In genomic region chr10:100481462-100482081, GRCh38 we compare ENCODE assay signal across 8 cellular contexts. TPM values are rescaled to one million over a fixed set of nuclear protein-coding genes. Genes with fewer than 3 reads are reported as not detected.
A peak's percentile ranks its signal among the peaks of the same experiment; 100 is the strongest.
DNase-seq lines count a peak whose midpoint lies in the region; ATAC-seq and TF ChIP-seq lines count a peak whose summit lies in the region.

No MANE protein-coding gene starts in this region.

- peak; percentile 97 for ATAC-seq in GM19438 (IDR thresholded peaks at IDR 0.05; ENCODE audit: low read depth, unreplicated experiment)
- peak; percentile 95 for ATAC-seq in HG03571 (IDR thresholded peaks at IDR 0.05; ENCODE audit: unreplicated experiment)
- ATAC-seq in activated CD8-positive, alpha-beta T cell treated with anti-CD3 and anti-CD28 coated beads for 36 hours, result peak; percentile 98
- ATAC-seq in effector memory CD8-positive, alpha-beta T cell (replicated peaks), result peak; percentile 93

- no peaks in the 10 kb centered on the region for H3K9me3 Mint-ChIP-seq in activated CD8-positive, alpha-beta T cell treated with anti-CD3 and anti-CD28 coated beads for 36 hours
- no peaks in the 10 kb centered on the region for H3K9me3 Mint-ChIP-seq in effector memory CD8-positive, alpha-beta T cell

- peaks cover 10% of the 10 kb centered on the region for H3K4me1 Mint-ChIP-seq in activated CD8-positive, alpha-beta T cell treated with anti-CD3 and anti-CD28 coated beads for 36 hours (ENCODE audit: low read depth)
- peaks cover 13 to 14% of the 10 kb centered on the region in 2 donors for H3K4me1 Mint-ChIP-seq in effector memory CD8-positive, alpha-beta T cell (ENCODE audit: low read depth in 2 of 2)

- POLR2A ChIA-PET in activated CD8-positive, alpha-beta T cell treated with anti-CD3 and anti-CD28 coated beads for 36 hours (lab: Charles Lee), result interaction anchor here (0.6 to 6.0 kb wide), 11 partner anchors 13 to 109 kb away, joined by 3 to 56 read pairs (median 4); partner anchors contain the start of gene SEC31B

- CTCF ChIA-PET in activated CD8-positive, alpha-beta T cell treated with anti-CD3 and anti-CD28 coated beads for 36 hours (lab: Charles Lee), result interaction anchor here (0.7 to 10.4 kb wide), 31 partner anchors 8 to 550 kb away, joined by 3 to 185 read pairs (median 5); partner anchors contain the start of genes HIF1AN, SEC31B and WNT8B

- no peak for TF ChIP-seq CTCF in activated CD8-positive, alpha-beta T cell treated with anti-CD3 and anti-CD28 coated beads for 36 hours (IDR thresholded peaks at IDR 0.05)

- intact Hi-C loops in activated CD8-positive, alpha-beta T cell treated with anti-CD3 and anti-CD28 coated beads for 36 hours (cut with micrococcal nuclease), result loop anchor here (5.0 kb wide), 1 partner anchor 36 kb away; the partner anchor contains the start of gene SEC31B

- H3K27ac Mint-ChIP-seq in activated CD8-positive, alpha-beta T cell treated with anti-CD3 and anti-CD28 coated beads for 36 hours, result no peak overlapping the region
- no peak overlapping the region for H3K27ac Mint-ChIP-seq in effector memory CD8-positive, alpha-beta T cell

- H3K36me3 Mint-ChIP-seq in activated CD8-positive, alpha-beta T cell treated with anti-CD3 and anti-CD28 coated beads for 36 hours (ENCODE audit: low read depth), result no peaks in the 10 kb centered on the region
- peaks cover 3% of the 10 kb centered on the region for H3K36me3 Mint-ChIP-seq in effector memory CD8-positive, alpha-beta T cell (ENCODE audit: insufficient read depth)

- DNase-seq in CD1c-positive myeloid dendritic cell (ENCODE audit: extremely low spot score), result peak; percentile 96
- peak; percentile 72 for DNase-seq in NCI-H748 treated with DMSO at 0.1 percent for 48 hours (lab: John Stamatoyannopoulos, UW)
- DNase-seq in activated CD8-positive, alpha-beta T cell treated with anti-CD3 and anti-CD28 coated beads for 36 hours, result peak; percentile 96
- DNase-seq in effector memory CD8-positive, alpha-beta T cell, result peak; percentile 92 to 99 (median 96)
- DNase-seq in lung microvascular endothelial cell (ENCODE audit: low read depth in 2 of 2), result peak; percentile 87 to 92
- peak; percentile 80 to 89 (median 87) for DNase-seq in stimulated activated CD4-positive, alpha-beta T cell treated with anti-CD3 and anti-CD28 coated beads, TNF-alpha, amount 100 ng/mL, for 24 hours (ENCODE audit: low read depth in 3 of 3)

- peaks cover 18% of the 10 kb centered on the region for H3K27me3 Mint-ChIP-seq in activated CD8-positive, alpha-beta T cell treated with anti-CD3 and anti-CD28 coated beads for 36 hours
- peaks cover 38 to 39% of the 10 kb centered on the region in 2 donors for H3K27me3 Mint-ChIP-seq in effector memory CD8-positive, alpha-beta T cell

- H3K4me3 Mint-ChIP-seq in activated CD8-positive, alpha-beta T cell treated with anti-CD3 and anti-CD28 coated beads for 36 hours, result peak overlapping the region; percentile 77
- peak overlapping the region; percentile 82 to 91 for H3K4me3 Mint-ChIP-seq in effector memory CD8-positive, alpha-beta T cell

RNA-seq across cellular contexts. Expression of gene WNT8B, which starts 18.8 kb away (rescaled TPM):
- total RNA-seq in activated CD8-positive, alpha-beta T cell treated with anti-CD3 and anti-CD28 coated beads for 36 hours, result under 1 TPM; 0.38 to 0.47 TPM
- not detected in 2 replicates for total RNA-seq in lung microvascular endothelial cell

RNA-seq across cellular contexts. Expression of gene SEC31B, which starts 38.1 kb away (rescaled TPM):
- total RNA-seq in activated CD8-positive, alpha-beta T cell treated with anti-CD3 and anti-CD28 coated beads for 36 hours, result 10 to 100 TPM; 34.2 to 40.6 TPM
- total RNA-seq in lung microvascular endothelial cell, result 0.65 and 2.0 TPM in 2 replicates

RNA-seq across cellular contexts. Expression of gene NDUFB8, which starts 48.1 kb away (rescaled TPM):
- total RNA-seq in activated CD8-positive, alpha-beta T cell treated with anti-CD3 and anti-CD28 coated beads for 36 hours, result 100 to 1,000 TPM; 365 to 384 TPM
- 152 and 182 TPM in 2 replicates for total RNA-seq in lung microvascular endothelial cell

RNA-seq across cellular contexts. Expression of gene HIF1AN, which starts 54.2 kb away (rescaled TPM):
- 10 to 100 TPM; 35.3 to 36.5 TPM for total RNA-seq in activated CD8-positive, alpha-beta T cell treated with anti-CD3 and anti-CD28 coated beads for 36 hours
- total RNA-seq in lung microvascular endothelial cell, result 5.4 and 6.3 TPM in 2 replicates

Comparison
In these comparisons a context has a peak if more than half of its experiments do, and no peak if none do; other contexts are left out.
1. Peak in every context shown above with its lines: DNase-seq and ATAC-seq.
2. RNA of gene SEC31B, which starts 38.1 kb away (total RNA-seq): 34.2 to 40.6 TPM in activated CD8-positive, alpha-beta T cell treated with anti-CD3 and anti-CD28 coated beads for 36 hours; 0.65 to 2.0 TPM in lung microvascular endothelial cell; every median in the first group is over 10 times any median in the second.